In genomic region chr6:150238294-150238693, GRCh38 we compare ENCODE assay signal across 1 cellular context.
TF ChIP-seq lines count a peak whose summit lies in the region.

No MANE protein-coding gene starts in this region.

TF ChIP-seq in SK-N-SH treated with all-trans-retinoic acid at 6 μM for 48 hours, 23 proteins besides CTCF, POLR2A, EP300 and RAD21 (continued from another document):
- TF ChIP-seq PATZ1 (CRISPR knock-in tag; IDR thresholded peaks at IDR 0.05; ENCODE audit: borderline replicate concordance) (no peak), SNAI2 (CRISPR knock-in tag; IDR thresholded peaks at IDR 0.05) (no peak), BACH2 (CRISPR knock-in tag; IDR thresholded peaks at IDR 0.05; ENCODE audit: borderline replicate concordance) (no peak), ZNF565 (CRISPR knock-in tag; conservative IDR thresholded peaks at IDR 0.05; ENCODE audit: low read depth) (no peak)
TF ChIP-seq in SK-N-SH treated with all-trans-retinoic acid at 6 μM for 48 hours: peak in this region for 0.
